In the genomic region with DNA sequence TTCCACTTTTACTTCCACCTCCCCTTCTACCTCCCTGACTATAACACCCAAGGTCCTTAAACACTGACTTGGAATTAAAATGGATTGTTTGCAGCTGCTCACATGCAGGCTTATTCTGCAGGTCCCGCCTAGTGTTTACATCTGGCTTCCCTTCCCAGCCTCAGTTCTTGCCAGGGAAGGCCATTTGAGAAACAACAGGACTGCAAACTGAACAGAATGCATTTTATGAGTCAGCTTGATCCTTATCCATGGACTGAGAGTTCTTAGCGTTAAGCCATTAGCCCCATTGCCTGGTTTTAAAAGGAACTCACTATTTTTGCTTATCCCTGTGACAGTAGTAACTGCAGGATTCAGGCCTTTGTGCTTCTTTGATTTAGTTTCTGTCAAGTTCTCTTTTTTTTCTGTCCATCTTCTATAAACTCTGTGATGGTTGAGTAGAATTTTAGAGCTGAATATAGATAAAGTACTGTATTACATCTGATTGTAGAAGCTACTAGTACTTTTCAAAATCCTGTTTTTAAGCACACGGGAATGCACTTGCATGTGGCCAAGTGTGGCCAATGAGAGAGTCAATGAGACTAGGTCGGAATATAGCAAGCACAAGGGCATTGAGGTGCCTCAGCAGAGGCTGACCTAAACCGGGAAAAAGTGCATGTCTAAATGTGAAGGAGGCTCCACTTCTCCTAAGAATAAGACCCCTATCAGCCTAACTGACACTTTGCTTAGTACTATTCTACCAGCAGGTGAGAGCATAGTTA, we compare ENCODE assay signal across 18 cellular contexts.
DNase-seq lines count a peak whose midpoint lies in the region; ATAC-seq, FAIRE-seq and TF ChIP-seq lines count a peak whose summit lies in the region.
"Had no signal": no experiment of that assay in that cellular context is flagged by ENCODE, and none has a peak within 500 bp of the region (broad histone marks: within the 10 kb centered on the region; RNA-seq: fewer than 3 reads in every experiment).

No MANE protein-coding gene starts in this region.

- H3F3A ChIP-seq in SK-N-SH (replicated peaks; ENCODE audit: insufficient read depth) = no peaks in the 10 kb centered on the region

- no peaks in the 10 kb centered on the region for H3K79me2 ChIP-seq in SK-N-SH (ENCODE audit: insufficient read depth)
- H3K79me2 ChIP-seq in parathyroid adenoma = no peaks in the 10 kb centered on the region
- no peaks in the 10 kb centered on the region for H3K79me2 ChIP-seq in mammary epithelial cell (ENCODE audit: insufficient read depth, low read length)

- peak; percentile 87 for FAIRE-seq in D721Med (lab: Jason Lieb, UNC)

- H3K27ac ChIP-seq in SK-N-SH (ENCODE audit: low read depth in 2 of 2, low read length in 1 of 2) (peak overlapping the region; percentile 61 to 97; a peak in 3 of 4 replicates), parathyroid adenoma (no peak overlapping the region), mammary epithelial cell (ENCODE audit: insufficient read depth, low read depth, low read length) (no peak overlapping the region)
- H3K27ac ChIP-seq: ascending aorta, heart right ventricle, left lung, upper lobe of right lung had no signal

- no peaks in the 10 kb centered on the region for H4K20me1 ChIP-seq in SK-N-SH (ENCODE audit: insufficient read depth)
- no peaks in the 10 kb centered on the region for H4K20me1 ChIP-seq in mammary epithelial cell (ENCODE audit: insufficient read depth, low read length)

- H3K9ac ChIP-seq in SK-N-SH (no peak overlapping the region), parathyroid adenoma (no peak overlapping the region), mammary epithelial cell (ENCODE audit: insufficient read depth, low read length) (no peak overlapping the region)

- BruUV-seq in mammary epithelial cell (replicated peaks; lab: Mats Ljungman, UMichigan) = no TSS peak

- H3K36me3 ChIP-seq in SK-N-SH (replicated peaks in 1 of 2; ENCODE audit: control insufficient read depth in 1 of 2, insufficient read depth in 2 of 2, low read length in 1 of 2) (no peaks in the 10 kb centered on the region), parathyroid adenoma (ENCODE audit: control insufficient read depth, insufficient read depth, low read length) (no peaks in the 10 kb centered on the region), mammary epithelial cell (ENCODE audit: insufficient read depth, low read length) (no peaks in the 10 kb centered on the region)
- H3K36me3 ChIP-seq: ascending aorta, heart right ventricle, left lung, upper lobe of right lung had no signal

- TF ChIP-seq EP300 in SK-N-SH (IDR thresholded peaks at IDR 0.05; ENCODE audit: borderline replicate concordance in 1 of 2, low read depth in 1 of 2, low read length in 1 of 2) = peak; percentile 87 to 89

- H2AFZ ChIP-seq in SK-N-SH (ENCODE audit: low read depth) (peak overlapping the region; percentile 12; the same call in 1 of the 2 replicates), parathyroid adenoma (peak overlapping the region; percentile 69), mammary epithelial cell (ENCODE audit: low read depth, low read length) (no peak overlapping the region)

- POLR2A ChIA-PET in SK-N-SH (lab: Yijun Ruan, JAX) = no interaction called here

- dilution Hi-C loops in mammary epithelial cell (cut with HindIII; ENCODE audit: low sequenced_read_pairs) = no loop called here

- 27% methylated on average over 5 of the region's 5 CpGs for WGBS in SK-N-SH (ENCODE audit: low lambda C conversion rate)
- WGBS in mammary epithelial cell (ENCODE audit: low coverage, missing lambda C conversion rate) = 54% methylated on average over 5 of the region's 5 CpGs

- H3K9me3 ChIP-seq in SK-N-SH = no peaks in the 10 kb centered on the region
- no peaks in the 10 kb centered on the region for H3K9me3 ChIP-seq in parathyroid adenoma (ENCODE audit: control insufficient read depth, low read length)
- H3K9me3 ChIP-seq in mammary epithelial cell (replicated peaks; ENCODE audit: insufficient read depth, low read length) = no peaks in the 10 kb centered on the region
- H3K9me3 ChIP-seq: ascending aorta, heart right ventricle, left lung, upper lobe of right lung had no signal

- H3K4me1 ChIP-seq in SK-N-SH (ENCODE audit: control insufficient read depth in 1 of 2, insufficient read depth in 2 of 2, low read depth in 1 of 2, low read length in 1 of 2) = peaks cover 11 to 30% of the 10 kb centered on the region in 2 experiments; a peak in 3 of 4 replicates
- H3K4me1 ChIP-seq in parathyroid adenoma = peaks cover 3% of the 10 kb centered on the region
- H3K4me1 ChIP-seq in mammary epithelial cell (ENCODE audit: insufficient read depth, low read length) = no peaks in the 10 kb centered on the region
- H3K4me1 ChIP-seq: ascending aorta, heart right ventricle, left lung, upper lobe of right lung had no signal

- peak; percentile 30; the same call in 1 of the 2 replicates for TF ChIP-seq RAD21 in SK-N-SH (IDR thresholded peaks at IDR 0.05; ENCODE audit: low read length)

- no peak for TF ChIP-seq CTCF in D721Med (IDR thresholded peaks at IDR 0.05; ENCODE audit: insufficient read depth, missing control alignments)
- no peak for TF ChIP-seq CTCF in SK-N-SH (IDR thresholded peaks at IDR 0.05)
- no peak for TF ChIP-seq CTCF in parathyroid adenoma (IDR thresholded peaks at IDR 0.05)
- no peak for TF ChIP-seq CTCF in mammary epithelial cell (conservative IDR thresholded peaks at IDR 0.05 in 1 of 2, IDR thresholded peaks at IDR 0.05 in 1 of 2; ENCODE audit: extremely low read depth in 1 of 2, insufficient read depth in 1 of 2, low read depth in 1 of 2, low read length in 2 of 2)
- TF ChIP-seq CTCF in GM10266 (IDR thresholded peaks at IDR 0.05; ENCODE audit: control insufficient read depth, insufficient read depth, low read depth, missing control alignments) = no peak

- H3K27me3 ChIP-seq in SK-N-SH (ENCODE audit: insufficient read depth) (no peaks in the 10 kb centered on the region), parathyroid adenoma (ENCODE audit: control insufficient read depth, insufficient read depth, low read length) (no peaks in the 10 kb centered on the region), mammary epithelial cell (ENCODE audit: insufficient read depth, low read length) (no peaks in the 10 kb centered on the region)
- H3K27me3 ChIP-seq: ascending aorta, heart right ventricle, left lung, upper lobe of right lung had no signal

- CTCF ChIA-PET in SK-N-SH (lab: Yijun Ruan, JAX) (interaction anchor here (1.1 to 1.6 kb wide), 3 partner anchors 28 to 48 kb away, joined by 3 to 6 read pairs (median 6); no protein-coding TSS in a partner anchor), mammary epithelial cell (lab: Charles Lee; ENCODE audit: low non-redundant PET) (no interaction called here)

- no peak for ATAC-seq in HG03378 (IDR thresholded peaks at IDR 0.05; ENCODE audit: unreplicated experiment)
- ATAC-seq: heart right ventricle, left lung, upper lobe of right lung had no signal

- H3K4me2 ChIP-seq in SK-N-SH = peak overlapping the region; percentile 35; the same call in 1 of the 2 replicates
- H3K4me2 ChIP-seq in parathyroid adenoma (ENCODE audit: low read length) = peak overlapping the region; percentile 4
- H3K4me2 ChIP-seq in mammary epithelial cell (ENCODE audit: insufficient read depth, low read depth, low read length) = no peak overlapping the region

- in situ Hi-C loops in mammary epithelial cell (cut with MboI; ENCODE audit: low sequenced_read_pairs in 2 of 2) (no loop called here), KBM-7 (cut with MboI; ENCODE audit: low pct_unique_long_range_greater_than_20kb, low sequenced_read_pairs) (no loop called here)

- intact Hi-C loops in mammary epithelial cell (cut with micrococcal nuclease) = no loop called here

- H3K4me3 ChIP-seq in SK-N-SH (ENCODE audit: low read depth in 2 of 2, low read length in 1 of 2) (no peak overlapping the region), parathyroid adenoma (ENCODE audit: low read depth, low read length) (no peak overlapping the region), mammary epithelial cell (replicated peaks in 1 of 3; ENCODE audit: insufficient read depth in 1 of 3, low read depth in 2 of 3, low read length in 3 of 3) (no peak overlapping the region)
- H3K4me3 ChIP-seq: ascending aorta, heart right ventricle, left lung, upper lobe of right lung had no signal

- no peaks in the 10 kb centered on the region for H3K9me2 ChIP-seq in SK-N-SH

- no peak for DNase-seq in D721Med (ENCODE audit: insufficient read length, low spot score)
- DNase-seq in SK-N-SH = peak; percentile 49
- DNase-seq in fibroblast of the conjunctiva (ENCODE audit: low read depth) = peak; percentile 22
- no peak for DNase-seq in mammary epithelial cell
- no peak for DNase-seq in GM10266 (ENCODE audit: extremely low spot score)
- no peak for DNase-seq in KBM-7
- DNase-seq: activated CD4-positive, alpha-beta T cell treated with anti-CD3 and anti-CD28 coated beads, Interleukin-2, amount 50 U/mL, for 4 hours; effector CD4-positive, alpha-beta T cell; heart right ventricle; left lung; NCI-H146; NCI-H748 treated with DMSO at 0.1 percent for 48 hours; Right ventricle myocardium superior; T-helper 9 cell; upper lobe of right lung had no signal

TF ChIP-seq in SK-N-SH, 30 proteins besides CTCF, POLR2A, EP300 and RAD21 (continues in another document):
- peak; percentile 93 for TF ChIP-seq GATA2 (CRISPR knock-in tag; IDR thresholded peaks at IDR 0.05)
- TF ChIP-seq, protein P1, sequence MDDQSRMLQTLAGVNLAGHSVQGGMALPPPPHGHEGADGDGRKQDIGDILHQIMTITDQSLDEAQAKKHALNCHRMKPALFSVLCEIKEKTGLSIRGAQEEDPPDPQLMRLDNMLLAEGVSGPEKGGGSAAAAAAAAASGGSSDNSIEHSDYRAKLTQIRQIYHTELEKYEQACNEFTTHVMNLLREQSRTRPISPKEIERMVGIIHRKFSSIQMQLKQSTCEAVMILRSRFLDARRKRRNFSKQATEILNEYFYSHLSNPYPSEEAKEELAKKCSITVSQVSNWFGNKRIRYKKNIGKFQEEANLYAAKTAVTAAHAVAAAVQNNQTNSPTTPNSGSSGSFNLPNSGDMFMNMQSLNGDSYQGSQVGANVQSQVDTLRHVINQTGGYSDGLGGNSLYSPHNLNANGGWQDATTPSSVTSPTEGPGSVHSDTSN (IDR thresholded peaks at IDR 0.05) = peak; percentile 90
- TF ChIP-seq, protein P2, sequence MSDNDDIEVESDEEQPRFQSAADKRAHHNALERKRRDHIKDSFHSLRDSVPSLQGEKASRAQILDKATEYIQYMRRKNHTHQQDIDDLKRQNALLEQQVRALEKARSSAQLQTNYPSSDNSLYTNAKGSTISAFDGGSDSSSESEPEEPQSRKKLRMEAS (IDR thresholded peaks at IDR 0.05; ENCODE audit: low read depth) = peak; percentile 34
- TF ChIP-seq, protein P3, sequence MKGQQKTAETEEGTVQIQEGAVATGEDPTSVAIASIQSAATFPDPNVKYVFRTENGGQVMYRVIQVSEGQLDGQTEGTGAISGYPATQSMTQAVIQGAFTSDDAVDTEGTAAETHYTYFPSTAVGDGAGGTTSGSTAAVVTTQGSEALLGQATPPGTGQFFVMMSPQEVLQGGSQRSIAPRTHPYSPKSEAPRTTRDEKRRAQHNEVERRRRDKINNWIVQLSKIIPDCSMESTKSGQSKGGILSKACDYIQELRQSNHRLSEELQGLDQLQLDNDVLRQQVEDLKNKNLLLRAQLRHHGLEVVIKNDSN (IDR thresholded peaks at IDR 0.05; ENCODE audit: borderline replicate concordance, low read depth) = no peak

Comparison
In these comparisons a context has a peak if more than half of its experiments do, and no peak if none do; other contexts are left out.
1. DNase-seq: peak in SK-N-SH (single experiment) and fibroblast of the conjunctiva (single experiment); none in D721Med (single experiment), mammary epithelial cell (single experiment), GM10266 (single experiment) and KBM-7 (single experiment).
2. H3K27ac ChIP-seq: peak in SK-N-SH (2 of 2); none in parathyroid adenoma (single experiment) and mammary epithelial cell (single experiment).